21 cellular contexts compared by ENCODE assay signal in the genomic region with DNA sequence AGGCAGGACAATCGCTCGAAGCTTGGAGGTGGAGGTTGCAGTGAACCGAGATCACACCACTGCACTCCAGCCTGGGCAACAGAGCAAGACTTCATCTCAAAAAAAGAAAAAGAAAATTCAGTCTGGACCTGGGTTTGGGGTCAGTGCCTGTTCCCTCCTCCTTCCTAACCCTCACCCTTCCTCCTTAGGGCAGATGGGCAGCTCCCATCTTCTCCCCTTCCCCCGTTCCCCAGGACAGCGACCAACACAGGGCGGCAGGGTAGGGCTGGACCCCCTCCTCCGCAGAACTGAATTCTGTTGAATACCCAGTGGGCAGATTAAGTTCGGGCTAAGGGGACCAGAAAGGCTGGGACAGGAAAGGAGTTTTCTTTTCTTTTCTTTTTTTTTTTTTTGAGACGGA. TPM values are rescaled to one million over a fixed set of nuclear protein-coding genes. Genes with fewer than 3 reads are reported as not detected.
DNase-seq lines count a peak whose midpoint lies in the region; ATAC-seq, FAIRE-seq and TF ChIP-seq lines count a peak whose summit lies in the region.
"Had no signal": no experiment of that assay in that cellular context is flagged by ENCODE, and none has a peak within 500 bp of the region (broad histone marks: within the 10 kb centered on the region; RNA-seq: fewer than 3 reads in every experiment).

No MANE protein-coding gene starts in this region.

- H3K4me1 Mint-ChIP-seq in CD4-positive, CD25-positive, alpha-beta regulatory T cell: peaks cover 8 to 26% (median 13%) of the 10 kb centered on the region in 4 donors
- peaks cover 18% of the 10 kb centered on the region for H3K4me1 Mint-ChIP-seq in activated T-cell treated with anti-CD3 and anti-CD28 coated beads, Interleukin-2, amount 50 U/mL, for 72 hours (ENCODE audit: low read depth)

- no peak for TF ChIP-seq RAD21 in A549 (conservative IDR thresholded peaks at IDR 0.05 in 1 of 2, IDR thresholded peaks at IDR 0.05 in 1 of 2)

- DNase-seq in A549 (ENCODE audit: low read depth in 1 of 2, low spot score in 1 of 2) (no peak), RWPE1 (ENCODE audit: low spot score) (no peak), spleen (no peak), NCI-H2196 treated with DMSO at 0.1 percent for 48 hours (lab: John Stamatoyannopoulos, UW; ENCODE audit: unreplicated experiment) (no peak), hypothalamus (lab: John Stamatoyannopoulos, UW) (no peak)
- DNase-seq in CD4-positive, CD25-positive, alpha-beta regulatory T cell: no peak
- DNase-seq in activated T-cell treated with anti-CD3 and anti-CD28 coated beads, Interleukin-2, amount 50 U/mL, for 72 hours: no peak
- DNase-seq: activated CD4-positive, CD25-positive, alpha-beta regulatory T cell; activated CD8-positive, alpha-beta memory T cell treated with anti-CD3 and anti-CD28 coated beads, Interleukin-2, amount 10 ng/mL, durations not matched to agents 7 days and 5 days; activated effector memory CD4-positive, alpha-beta T cell treated with Interleukin-2 at 50 U/mL for 16 hours; aorta; cerebellar nuclear complex; effector memory CD8-positive, alpha-beta T cell; heart right ventricle; lower lobe of right lung; NCI-H526; SIG-M5; stimulated activated naive CD4-positive, alpha-beta T cell treated with Interleukin-2 at 50 U/mL for 16 hours had no signal

- TF ChIP-seq CTCF in A549 (IDR thresholded peaks at IDR 0.05) (no peak), RWPE1 (conservative IDR thresholded peaks at IDR 0.05; ENCODE audit: low read depth) (no peak), spleen (IDR thresholded peaks at IDR 0.05 in 8 of 11, conservative IDR thresholded peaks at IDR 0.05 in 3 of 11) (no peak)

- whole genome bisulfite sequencing in A549 (ENCODE audit: missing lambda C conversion rate): 94% methylated on average over 9 of the region's 9 CpGs
- 92 to 97% (median 94%) methylated on average over 8 to 9 of the region's 9 CpGs for WGBS in spleen, 5 donors

- peaks cover 10% of the 10 kb centered on the region for H3K36me3 Mint-ChIP-seq in CD4-positive, CD25-positive, alpha-beta regulatory T cell
- no peaks in the 10 kb centered on the region for H3K36me3 Mint-ChIP-seq in activated T-cell treated with anti-CD3 and anti-CD28 coated beads, Interleukin-2, amount 50 U/mL, for 72 hours (ENCODE audit: insufficient read depth in 2 of 2)

- H3K36me3 ChIP-seq in CD4-positive, CD25-positive, alpha-beta regulatory T cell (ENCODE audit: control insufficient read depth, insufficient read depth, low read length): peaks cover 2% of the 10 kb centered on the region
- H3K36me3 ChIP-seq in iPS-18a (ENCODE audit: control insufficient read depth, low read depth, low read length) (peaks cover 5% of the 10 kb centered on the region), spleen (peaks cover 0 to 14% (median 4%) of the 10 kb centered on the region in 6 donors)

- H3K9me3 ChIP-seq in A549: no peaks in the 10 kb centered on the region
- H3K9me3 ChIP-seq in CD4-positive, CD25-positive, alpha-beta regulatory T cell (ENCODE audit: control insufficient read depth in 2 of 2, low read length in 2 of 2): no peaks in the 10 kb centered on the region
- no peaks in the 10 kb centered on the region for H3K9me3 ChIP-seq in iPS-18a (ENCODE audit: control insufficient read depth, low read depth, low read length)
- no peaks in the 10 kb centered on the region for H3K9me3 ChIP-seq in spleen
- H3K9me3 ChIP-seq: heart right ventricle, lower lobe of right lung had no signal

- H3K27me3 Mint-ChIP-seq in CD4-positive, CD25-positive, alpha-beta regulatory T cell: no peaks in the 10 kb centered on the region
- H3K27me3 Mint-ChIP-seq in activated T-cell treated with anti-CD3 and anti-CD28 coated beads, Interleukin-2, amount 50 U/mL, for 72 hours (ENCODE audit: low read depth): no peaks in the 10 kb centered on the region
- H3K27me3 Mint-ChIP-seq: effector memory CD8-positive, alpha-beta T cell had no signal

- CTCF ChIA-PET in A549 (lab: Yijun Ruan, JAX) (interaction anchor here (1.0 to 2.4 kb wide), 4 partner anchors 9 to 53 kb away, joined by 3 to 13 read pairs (median 4); no protein-coding TSS in a partner anchor), RWPE1 (lab: Yijun Ruan, JAX) (interaction anchor here (0.6 to 0.7 kb wide), 2 partner anchors 51 to 73 kb away, joined by 3 read pairs; no protein-coding TSS in a partner anchor)

- H3K27ac ChIP-seq in A549: peak overlapping the region in 1 of 2 experiments; percentile 98; a peak in 2 of 6 replicates
- H3K27ac ChIP-seq in CD4-positive, CD25-positive, alpha-beta regulatory T cell (ENCODE audit: insufficient read depth, low read length, poor library complexity, severe bottlenecking): no peak overlapping the region
- peak overlapping the region; percentile 92 for H3K27ac ChIP-seq in RWPE1
- H3K27ac ChIP-seq in iPS-18a (ENCODE audit: low read length): no peak overlapping the region
- H3K27ac ChIP-seq in spleen: no peak overlapping the region

- H3K4me2 ChIP-seq in A549: peak overlapping the region; percentile 69

- no peak overlapping the region; the same call in 2 of the 3 replicates for H3K4me3 ChIP-seq in A549
- no peak overlapping the region for H3K4me3 ChIP-seq in CD4-positive, CD25-positive, alpha-beta regulatory T cell (ENCODE audit: low read depth, low read length)
- H3K4me3 ChIP-seq in iPS-18a (ENCODE audit: low read length): no peak overlapping the region
- H3K4me3 ChIP-seq in spleen: no peak overlapping the region

- no peak for FAIRE-seq in A549 (lab: Jason Lieb, UNC)

- POLR2A ChIA-PET in A549 (lab: Yijun Ruan, JAX): interaction anchor here (0.7 kb wide), 1 partner anchor 52 kb away, joined by 6 read pairs; no protein-coding TSS in a partner anchor
- POLR2A ChIA-PET in RWPE1 (lab: Yijun Ruan, JAX; ENCODE audit: low non-redundant PET): interaction anchor here (0.7 to 0.9 kb wide), 2 partner anchors 11 to 17 kb away, joined by 3 to 6 read pairs; no protein-coding TSS in a partner anchor

- no peak overlapping the region for H3K27ac Mint-ChIP-seq in CD4-positive, CD25-positive, alpha-beta regulatory T cell
- H3K27ac Mint-ChIP-seq in activated T-cell treated with anti-CD3 and anti-CD28 coated beads, Interleukin-2, amount 50 U/mL, for 72 hours: no peak overlapping the region
- H3K27ac Mint-ChIP-seq: activated CD8-positive, alpha-beta memory T cell treated with anti-CD3 and anti-CD28 coated beads, Interleukin-2, amount 10 ng/mL, durations not matched to agents 7 days and 5 days had no signal

- H3K4me1 ChIP-seq in A549 (peaks cover 7% of the 10 kb centered on the region; the same call in 1 of the 3 replicates), iPS-18a (ENCODE audit: control insufficient read depth, low read depth, low read length) (peaks cover 38% of the 10 kb centered on the region), spleen (peaks cover 7 to 37% (median 19%) of the 10 kb centered on the region in 6 donors)
- peaks cover 13% of the 10 kb centered on the region for H3K4me1 ChIP-seq in CD4-positive, CD25-positive, alpha-beta regulatory T cell (ENCODE audit: control insufficient read depth, insufficient read depth, low read length, poor library complexity, severe bottlenecking)

- TF ChIP-seq POLR2A in A549 (IDR thresholded peaks at IDR 0.05; ENCODE audit: low read length): no peak
- TF ChIP-seq POLR2A in spleen (IDR thresholded peaks at IDR 0.05): no peak

- TF ChIP-seq EP300 in A549 (IDR thresholded peaks at IDR 0.05): no peak

- H3K27me3 ChIP-seq in CD4-positive, CD25-positive, alpha-beta regulatory T cell (ENCODE audit: control insufficient read depth, insufficient read depth, low read length): no peaks in the 10 kb centered on the region
- H3K27me3 ChIP-seq in iPS-18a (ENCODE audit: control insufficient read depth, insufficient read depth, low read length): no peaks in the 10 kb centered on the region
- no peaks in the 10 kb centered on the region for H3K27me3 ChIP-seq in spleen (replicated peaks in 1 of 7)
- H3K27me3 ChIP-seq: heart right ventricle had no signal

- peak overlapping the region; percentile 17 for H3K9ac ChIP-seq in iPS-18a (ENCODE audit: low read length)

- intact Hi-C loops in spleen (cut with DNase I; ENCODE audit: low total_unique reads): no loop called here

- ATAC-seq in A549: no peak
- no peak for ATAC-seq in CD4-positive, CD25-positive, alpha-beta regulatory T cell (ENCODE audit: low read depth in 2 of 2)
- ATAC-seq in activated T-cell treated with anti-CD3 and anti-CD28 coated beads, Interleukin-2, amount 50 U/mL, for 72 hours (replicated peaks in 1 of 2): no peak
- ATAC-seq: activated CD8-positive, alpha-beta memory T cell treated with anti-CD3 and anti-CD28 coated beads, Interleukin-2, amount 10 ng/mL, durations not matched to agents 7 days and 5 days; effector memory CD8-positive, alpha-beta T cell; heart right ventricle had no signal

- H3K4me3 Mint-ChIP-seq in CD4-positive, CD25-positive, alpha-beta regulatory T cell: peak overlapping the region in 3 of 4 donors; percentile 50 to 86 (median 64)
- peak overlapping the region in 1 of 2 donors; percentile 92 for H3K4me3 Mint-ChIP-seq in activated T-cell treated with anti-CD3 and anti-CD28 coated beads, Interleukin-2, amount 50 U/mL, for 72 hours
- H3K4me3 Mint-ChIP-seq: activated CD8-positive, alpha-beta memory T cell treated with anti-CD3 and anti-CD28 coated beads, Interleukin-2, amount 10 ng/mL, durations not matched to agents 7 days and 5 days had no signal

- peaks cover 0 to 3% (median 0%) of the 10 kb centered on the region in 7 donors for H3K9me3 Mint-ChIP-seq in CD4-positive, CD25-positive, alpha-beta regulatory T cell
- no peaks in the 10 kb centered on the region for H3K9me3 Mint-ChIP-seq in activated T-cell treated with anti-CD3 and anti-CD28 coated beads, Interleukin-2, amount 50 U/mL, for 72 hours
- H3K9me3 Mint-ChIP-seq: effector memory CD8-positive, alpha-beta T cell had no signal

RNA-seq across cellular contexts. Expression of gene RMND5B, which starts 1.5 kb away (rescaled TPM):
- polyA plus RNA-seq in A549 (2011; rRNA removed) (30.3 and 31.8 TPM in 2 replicates), A549 (2017; fragmentation: RNase III; extraction: RNeasy Plus Mini Kit Qiagen cat#74134 plus additional on column Dnase treatment) (18.1 to 20.2 TPM (median 19.4 TPM) in 3 replicates), spleen (10 to 100 TPM; 22.2 to 37.9 (median 23.3) TPM)
- polyA plus RNA-seq in A549 (2012; cell fraction: cytosol; rRNA removed): 39.5 and 42.4 TPM in 2 replicates
- polyA plus RNA-seq in A549 (2012; cell fraction: nucleus; rRNA removed): 55.4 and 59.6 TPM in 2 replicates
- polyA minus RNA-seq in A549 (2011; rRNA and poly(A)+ RNA removed): 37.9 and 48.4 TPM in 2 replicates
- 22.0 TPM for total RNA-seq in CD4-positive, CD25-positive, alpha-beta regulatory T cell
- 10 to 100 TPM; 32.8 to 39.9 (median 35.7) TPM for polyA plus RNA-seq in CD4-positive, CD25-positive, alpha-beta regulatory T cell
- 10 to 100 TPM; 21.5 to 24.5 TPM for total RNA-seq in activated T-cell treated with anti-CD3 and anti-CD28 coated beads, Interleukin-2, amount 50 U/mL, for 72 hours
- total RNA-seq in spleen: 10 to 100 TPM; 32.3 to 52.8 (median 36.3) TPM

RNA-seq across cellular contexts. Expression of gene N4BP3, which starts 16.0 kb away (rescaled TPM):
- polyA plus RNA-seq in A549 (2011; rRNA removed): 0.12 and 0.26 TPM in 2 replicates
- 0.21 and 0.27 TPM in 2 replicates for polyA plus RNA-seq in A549 (2012; cell fraction: cytosol; rRNA removed)
- 0.45 and 0.48 TPM in 2 replicates for polyA plus RNA-seq in A549 (2012; cell fraction: nucleus; rRNA removed)
- polyA plus RNA-seq in A549 (2017; fragmentation: RNase III; extraction: RNeasy Plus Mini Kit Qiagen cat#74134 plus additional on column Dnase treatment): 0.15 to 0.25 TPM (median 0.15 TPM) in 3 replicates
- 0.34 and 0.37 TPM in 2 replicates for polyA minus RNA-seq in A549 (2011; rRNA and poly(A)+ RNA removed)
- total RNA-seq in CD4-positive, CD25-positive, alpha-beta regulatory T cell: 2.5 TPM
- under 1 TPM; 0.07 to 0.41 (median 0.34) TPM for polyA plus RNA-seq in CD4-positive, CD25-positive, alpha-beta regulatory T cell
- total RNA-seq in activated T-cell treated with anti-CD3 and anti-CD28 coated beads, Interleukin-2, amount 50 U/mL, for 72 hours: 1 to 10 TPM; 5.6 to 6.0 TPM
- 1 to 10 TPM; 2.2 to 6.6 (median 4.1) TPM for total RNA-seq in spleen
- 1 to 10 TPM; 1.2 to 4.3 (median 2.2) TPM for polyA plus RNA-seq in spleen

RNA-seq across cellular contexts. Expression of gene NHP2, which starts 24.4 kb away (rescaled TPM):
- polyA plus RNA-seq in A549 (2011; rRNA removed) (177 and 205 TPM in 2 replicates), A549 (2017; fragmentation: RNase III; extraction: RNeasy Plus Mini Kit Qiagen cat#74134 plus additional on column Dnase treatment) (553 to 612 TPM (median 555 TPM) in 3 replicates), spleen (100 to 1,000 TPM; 113 to 162 (median 153) TPM)
- 436 and 477 TPM in 2 replicates for polyA plus RNA-seq in A549 (2012; cell fraction: cytosol; rRNA removed)
- polyA plus RNA-seq in A549 (2012; cell fraction: nucleus; rRNA removed): 208 and 240 TPM in 2 replicates
- 54.4 and 73.5 TPM in 2 replicates for polyA minus RNA-seq in A549 (2011; rRNA and poly(A)+ RNA removed)
- total RNA-seq in CD4-positive, CD25-positive, alpha-beta regulatory T cell: 43.7 TPM
- 100 to 1,000 TPM; 166 to 198 (median 170) TPM for polyA plus RNA-seq in CD4-positive, CD25-positive, alpha-beta regulatory T cell
- 100 to 1,000 TPM; 112 to 122 TPM for total RNA-seq in activated T-cell treated with anti-CD3 and anti-CD28 coated beads, Interleukin-2, amount 50 U/mL, for 72 hours
- total RNA-seq in spleen: 100 to 1,000 TPM in 2 of 7 donors, 10 to 100 TPM in 5; 53.7 to 115 (median 81.5) TPM

RNA-seq across cellular contexts. Expression of gene GMCL2, which starts 57.9 kb away (rescaled TPM):
- polyA plus RNA-seq in A549 (2011; rRNA removed): not detected in 2 replicates
- polyA plus RNA-seq in A549 (2012; cell fraction: cytosol; rRNA removed): not detected in 2 replicates
- polyA plus RNA-seq in A549 (2012; cell fraction: nucleus; rRNA removed): not detected in 2 replicates
- not detected in 3 replicates for polyA plus RNA-seq in A549 (2017; fragmentation: RNase III; extraction: RNeasy Plus Mini Kit Qiagen cat#74134 plus additional on column Dnase treatment)
- polyA minus RNA-seq in A549 (2011; rRNA and poly(A)+ RNA removed): not detected in 2 replicates
- not detected for total RNA-seq in CD4-positive, CD25-positive, alpha-beta regulatory T cell
- under 1 TPM in 1 of 4 donors, not detected in 3; 0.11 TPM for polyA plus RNA-seq in CD4-positive, CD25-positive, alpha-beta regulatory T cell
- total RNA-seq in activated T-cell treated with anti-CD3 and anti-CD28 coated beads, Interleukin-2, amount 50 U/mL, for 72 hours: not detected
- not detected for total RNA-seq in spleen
- under 1 TPM in 1 of 3 donors, not detected in 2; 0.03 TPM for polyA plus RNA-seq in spleen
- total RNA-seq: activated CD8-positive, alpha-beta memory T cell treated with anti-CD3 and anti-CD28 coated beads, Interleukin-2, amount 10 ng/mL, durations not matched to agents 7 days and 5 days; aorta; heart right ventricle; lower lobe of right lung; T-helper 2 cell treated with Interferon-gamma antibody and Interleukin-4, amounts not matched to agents 100 ng/mL and 5 ng/mL, for 36 hours had no signal
- polyA plus RNA-seq: aorta, fibroblast of lung, heart right ventricle had no signal
